ENCODE assay signal across 8 cellular contexts in the genomic region with DNA sequence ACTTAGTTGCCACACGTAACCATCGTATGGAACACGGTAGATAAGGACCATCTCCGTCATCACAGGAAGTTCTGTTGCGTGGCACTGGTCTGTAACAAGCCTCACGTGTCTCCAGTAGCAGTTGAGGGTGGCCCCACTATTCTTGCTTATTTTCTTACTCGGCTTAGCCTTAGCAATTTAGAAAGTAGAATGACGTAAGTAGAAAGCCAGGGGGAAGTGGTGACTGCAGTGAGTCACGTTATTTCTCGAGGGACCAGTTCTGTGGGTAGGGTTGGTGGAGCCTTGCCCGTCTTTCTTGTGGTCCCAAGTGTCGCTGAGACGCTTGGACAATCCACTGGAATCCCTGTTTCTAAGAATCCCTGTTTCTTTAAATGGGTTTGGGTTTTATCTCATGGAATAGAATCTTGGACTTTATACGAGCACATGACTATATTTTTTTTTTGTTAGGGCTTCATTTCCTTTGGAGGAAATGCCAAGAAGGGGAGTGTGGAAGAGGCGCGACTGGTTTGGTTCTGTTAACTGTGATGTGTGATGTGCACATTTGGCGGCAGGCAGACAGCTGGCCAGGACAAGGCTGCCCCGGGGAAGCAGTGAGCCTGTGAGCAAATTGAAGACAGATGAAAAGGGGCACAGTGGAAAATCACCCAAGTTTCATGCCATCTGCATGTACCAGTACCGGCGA.
A peak's percentile ranks its signal among the peaks of the same experiment; 100 is the strongest.
DNase-seq lines count a peak whose midpoint lies in the region; ATAC-seq lines count a peak whose summit lies in the region.

No MANE protein-coding gene starts in this region.

- H3K36me3 ChIP-seq in GM23248 (ENCODE audit: low read depth) = no peaks in the 10 kb centered on the region

- peak overlapping the region; percentile 97 for H3K27ac ChIP-seq in GM23248

- peak overlapping the region; percentile 35 for H3K4me3 ChIP-seq in GM23248

- DNase-seq in EL (peak; percentile 96), GM23248 (peak; percentile 98), NAMALWA (ENCODE audit: low spot score) (peak; percentile 98), sciatic nerve (ENCODE audit: low spot score) (no peak), NK-92 (lab: John Stamatoyannopoulos, UW; ENCODE audit: unreplicated experiment) (no peak), NCI-H82 (lab: John Stamatoyannopoulos, UW) (no peak)
- peak; percentile 70 for DNase-seq in activated CD8-positive, alpha-beta memory T cell treated with anti-CD3 and anti-CD28 coated beads, Interleukin-2, amount 50 U/mL, for 48 hours

- no peaks in the 10 kb centered on the region for H3K79me2 ChIP-seq in GM23248 (ENCODE audit: insufficient read depth)

- H4K20me1 ChIP-seq in GM23248 (ENCODE audit: insufficient read depth) = no peaks in the 10 kb centered on the region

- peak overlapping the region; percentile 70 for H3K4me2 ChIP-seq in GM23248 (ENCODE audit: unreplicated experiment)

- peak overlapping the region; percentile 72 for H3K9ac ChIP-seq in GM23248

- in situ Hi-C loops in GM23248 (cut with MboI) = loop anchor here (10.0 kb wide), 1 partner anchor 123 kb away; no protein-coding TSS in a partner anchor

- H3K9me2 ChIP-seq in GM23248 (ENCODE audit: insufficient read depth) = no peaks in the 10 kb centered on the region

- peaks cover 54% of the 10 kb centered on the region for H3F3A ChIP-seq in GM23248 (ENCODE audit: insufficient read depth)

- no peaks in the 10 kb centered on the region for H3K9me3 ChIP-seq in GM23248 (ENCODE audit: low read depth)

- 0 out of 2 replicates have a peak overlapping the region, but pooled peaks have one; percentile 20 for H2AFZ ChIP-seq in GM23248

- intact Hi-C loops in sciatic nerve (cut with DNase I) = loop anchor here (10.0 kb wide), 1 partner anchor 97 kb away; a partner anchor contains a TSS

- peaks cover 58% of the 10 kb centered on the region for H3K4me1 ChIP-seq in GM23248 (ENCODE audit: insufficient read depth)

- 2 to 4% methylated on average over 20 of the region's 20 CpGs for WGBS in GM23248 (ENCODE audit: low coverage in 1 of 2, low lambda C conversion rate in 2 of 2, missing lambda C conversion rate in 2 of 2), 2 experiments

- peak; percentile 92 for ATAC-seq in esophagus mucosa
- peak; percentile 83 for ATAC-seq in sciatic nerve

- no peaks in the 10 kb centered on the region for H3K27me3 ChIP-seq in GM23248 (replicated peaks; ENCODE audit: insufficient read depth)

Comparison
In these comparisons a context has a peak if more than half of its experiments do, and no peak if none do; other contexts are left out.
1. DNase-seq: peak in EL (single experiment), GM23248 (single experiment), NAMALWA (single experiment) and activated CD8-positive, alpha-beta memory T cell treated with anti-CD3 and anti-CD28 coated beads, Interleukin-2, amount 50 U/mL, for 48 hours (single experiment); none in sciatic nerve (single experiment), NK-92 (single experiment) and NCI-H82 (single experiment).